In the genomic region with DNA sequence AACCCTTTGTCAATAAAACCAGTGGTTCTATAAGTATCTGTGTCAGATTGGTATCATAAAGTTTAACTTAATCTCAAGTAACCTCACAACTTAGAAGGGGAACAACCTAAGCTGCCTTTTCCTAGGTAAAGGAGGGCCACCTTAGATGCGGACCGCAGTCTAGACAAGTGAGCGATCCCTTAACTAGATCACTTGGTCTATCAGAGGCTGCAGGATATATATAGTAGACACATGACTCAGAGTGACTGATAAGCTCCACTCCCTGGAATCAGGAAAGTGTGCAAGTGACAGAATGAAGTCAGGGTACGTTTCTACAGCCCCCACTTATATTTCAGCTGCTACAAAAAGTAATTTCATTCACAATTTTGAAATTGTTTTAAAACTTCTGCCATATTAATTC, we compare ENCODE assay signal across 2 cellular contexts.
TF ChIP-seq lines count a peak whose summit lies in the region.

No MANE protein-coding gene starts in this region.

TF ChIP-seq in A549, 52 proteins besides CTCF, POLR2A, EP300 and RAD21:
- TF ChIP-seq, protein P1, sequence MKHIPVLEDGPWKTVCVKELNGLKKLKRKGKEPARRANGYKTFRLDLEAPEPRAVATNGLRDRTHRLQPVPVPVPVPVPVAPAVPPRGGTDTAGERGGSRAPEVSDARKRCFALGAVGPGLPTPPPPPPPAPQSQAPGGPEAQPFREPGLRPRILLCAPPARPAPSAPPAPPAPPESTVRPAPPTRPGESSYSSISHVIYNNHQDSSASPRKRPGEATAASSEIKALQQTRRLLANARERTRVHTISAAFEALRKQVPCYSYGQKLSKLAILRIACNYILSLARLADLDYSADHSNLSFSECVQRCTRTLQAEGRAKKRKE (CRISPR knock-in tag; IDR thresholded peaks at IDR 0.05; ENCODE audit: low read depth): no peak
- TF ChIP-seq TFCP2L1 (CRISPR knock-in tag; IDR thresholded peaks at IDR 0.05) (no peak), KDM5A (IDR thresholded peaks at IDR 0.05) (no peak), CBX2 (IDR thresholded peaks at IDR 0.05; ENCODE audit: borderline replicate concordance, low read depth) (no peak), JUNB (IDR thresholded peaks at IDR 0.05) (no peak), HEYL (CRISPR knock-in tag; IDR thresholded peaks at IDR 0.05) (no peak), HOXB5 (CRISPR knock-in tag; IDR thresholded peaks at IDR 0.05) (no peak), NR3C1 (IDR thresholded peaks at IDR 0.05) (no peak), SREBF2 (IDR thresholded peaks at IDR 0.05) (no peak), ZNF302 (CRISPR knock-in tag; IDR thresholded peaks at IDR 0.05) (no peak), KDM1A (IDR thresholded peaks at IDR 0.05; ENCODE audit: low read depth) (no peak), BHLHE40 (IDR thresholded peaks at IDR 0.05; ENCODE audit: low read depth, low read length) (no peak), EHF (CRISPR knock-in tag; IDR thresholded peaks at IDR 0.05) (no peak), HOXA7 (CRISPR knock-in tag; IDR thresholded peaks at IDR 0.05) (no peak), CHD2 (IDR thresholded peaks at IDR 0.05; ENCODE audit: low read length, partially characterized antibody) (no peak), EHMT2 (IDR thresholded peaks at IDR 0.05; ENCODE audit: low read depth) (no peak)
- TF ChIP-seq, protein P2, sequence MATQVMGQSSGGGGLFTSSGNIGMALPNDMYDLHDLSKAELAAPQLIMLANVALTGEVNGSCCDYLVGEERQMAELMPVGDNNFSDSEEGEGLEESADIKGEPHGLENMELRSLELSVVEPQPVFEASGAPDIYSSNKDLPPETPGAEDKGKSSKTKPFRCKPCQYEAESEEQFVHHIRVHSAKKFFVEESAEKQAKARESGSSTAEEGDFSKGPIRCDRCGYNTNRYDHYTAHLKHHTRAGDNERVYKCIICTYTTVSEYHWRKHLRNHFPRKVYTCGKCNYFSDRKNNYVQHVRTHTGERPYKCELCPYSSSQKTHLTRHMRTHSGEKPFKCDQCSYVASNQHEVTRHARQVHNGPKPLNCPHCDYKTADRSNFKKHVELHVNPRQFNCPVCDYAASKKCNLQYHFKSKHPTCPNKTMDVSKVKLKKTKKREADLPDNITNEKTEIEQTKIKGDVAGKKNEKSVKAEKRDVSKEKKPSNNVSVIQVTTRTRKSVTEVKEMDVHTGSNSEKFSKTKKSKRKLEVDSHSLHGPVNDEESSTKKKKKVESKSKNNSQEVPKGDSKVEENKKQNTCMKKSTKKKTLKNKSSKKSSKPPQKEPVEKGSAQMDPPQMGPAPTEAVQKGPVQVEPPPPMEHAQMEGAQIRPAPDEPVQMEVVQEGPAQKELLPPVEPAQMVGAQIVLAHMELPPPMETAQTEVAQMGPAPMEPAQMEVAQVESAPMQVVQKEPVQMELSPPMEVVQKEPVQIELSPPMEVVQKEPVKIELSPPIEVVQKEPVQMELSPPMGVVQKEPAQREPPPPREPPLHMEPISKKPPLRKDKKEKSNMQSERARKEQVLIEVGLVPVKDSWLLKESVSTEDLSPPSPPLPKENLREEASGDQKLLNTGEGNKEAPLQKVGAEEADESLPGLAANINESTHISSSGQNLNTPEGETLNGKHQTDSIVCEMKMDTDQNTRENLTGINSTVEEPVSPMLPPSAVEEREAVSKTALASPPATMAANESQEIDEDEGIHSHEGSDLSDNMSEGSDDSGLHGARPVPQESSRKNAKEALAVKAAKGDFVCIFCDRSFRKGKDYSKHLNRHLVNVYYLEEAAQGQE (IDR thresholded peaks at IDR 0.05): no peak
- TF ChIP-seq, protein P3, sequence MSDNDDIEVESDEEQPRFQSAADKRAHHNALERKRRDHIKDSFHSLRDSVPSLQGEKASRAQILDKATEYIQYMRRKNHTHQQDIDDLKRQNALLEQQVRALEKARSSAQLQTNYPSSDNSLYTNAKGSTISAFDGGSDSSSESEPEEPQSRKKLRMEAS (IDR thresholded peaks at IDR 0.05): no peak

TF ChIP-seq in K562, 482 proteins besides CTCF, POLR2A, EP300 and RAD21 (continues in another document):
- TF ChIP-seq ZNF282 (CRISPR knock-in tag; IDR thresholded peaks at IDR 0.05): no peak
- no peak for TF ChIP-seq NFIC (IDR thresholded peaks at IDR 0.05)
- TF ChIP-seq, protein P4, sequence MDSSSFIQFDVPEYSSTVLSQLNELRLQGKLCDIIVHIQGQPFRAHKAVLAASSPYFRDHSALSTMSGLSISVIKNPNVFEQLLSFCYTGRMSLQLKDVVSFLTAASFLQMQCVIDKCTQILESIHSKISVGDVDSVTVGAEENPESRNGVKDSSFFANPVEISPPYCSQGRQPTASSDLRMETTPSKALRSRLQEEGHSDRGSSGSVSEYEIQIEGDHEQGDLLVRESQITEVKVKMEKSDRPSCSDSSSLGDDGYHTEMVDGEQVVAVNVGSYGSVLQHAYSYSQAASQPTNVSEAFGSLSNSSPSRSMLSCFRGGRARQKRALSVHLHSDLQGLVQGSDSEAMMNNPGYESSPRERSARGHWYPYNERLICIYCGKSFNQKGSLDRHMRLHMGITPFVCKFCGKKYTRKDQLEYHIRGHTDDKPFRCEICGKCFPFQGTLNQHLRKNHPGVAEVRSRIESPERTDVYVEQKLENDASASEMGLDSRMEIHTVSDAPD (CRISPR knock-in tag; IDR thresholded peaks at IDR 0.05): no peak
- TF ChIP-seq YBX1 (IDR thresholded peaks at IDR 0.05): no peak
- peak in 1 of 2 experiments; percentile 73; a peak in 1 of 4 replicates for TF ChIP-seq TBL1XR1 (IDR thresholded peaks at IDR 0.05; ENCODE audit: low read length in 2 of 2)
- TF ChIP-seq LCOR (CRISPR knock-in tag; IDR thresholded peaks at IDR 0.05): no peak
- no peak for TF ChIP-seq CTBP1 (IDR thresholded peaks at IDR 0.05; ENCODE audit: borderline replicate concordance)
- peak; percentile 69 for TF ChIP-seq DPF2 (IDR thresholded peaks at IDR 0.05)
- TF ChIP-seq BHLHE40 (IDR thresholded peaks at IDR 0.05; ENCODE audit: low read length): peak; percentile 54
- TF ChIP-seq NFRKB (IDR thresholded peaks at IDR 0.05; ENCODE audit: low read depth): no peak
- TF ChIP-seq HDAC8 (tag; IDR thresholded peaks at IDR 0.05): no peak
- no peak for TF ChIP-seq PPARD (CRISPR knock-in tag; IDR thresholded peaks at IDR 0.05)
- TF ChIP-seq PCBP1 (IDR thresholded peaks at IDR 0.05; ENCODE audit: low read depth, low read length, poor library complexity, severe bottlenecking): no peak
- no peak for TF ChIP-seq SAFB2 (IDR thresholded peaks at IDR 0.05; ENCODE audit: borderline replicate concordance, low read depth, low read length, severe bottlenecking)
- TF ChIP-seq, protein P5, sequence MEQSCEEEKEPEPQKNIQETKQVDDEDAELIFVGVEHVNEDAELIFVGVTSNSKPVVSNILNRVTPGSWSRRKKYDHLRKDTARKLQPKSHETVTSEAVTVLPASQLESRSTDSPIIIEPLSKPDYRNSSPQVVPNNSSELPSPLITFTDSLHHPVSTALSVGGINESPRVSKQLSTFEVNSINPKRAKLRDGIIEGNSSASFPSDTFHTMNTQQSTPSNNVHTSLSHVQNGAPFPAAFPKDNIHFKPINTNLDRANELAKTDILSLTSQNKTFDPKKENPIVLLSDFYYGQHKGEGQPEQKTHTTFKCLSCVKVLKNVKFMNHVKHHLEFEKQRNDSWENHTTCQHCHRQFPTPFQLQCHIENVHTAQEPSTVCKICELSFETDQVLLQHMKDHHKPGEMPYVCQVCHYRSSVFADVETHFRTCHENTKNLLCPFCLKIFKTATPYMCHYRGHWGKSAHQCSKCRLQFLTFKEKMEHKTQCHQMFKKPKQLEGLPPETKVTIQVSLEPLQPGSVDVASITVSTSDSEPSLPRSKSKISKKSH (CRISPR knock-in tag; IDR thresholded peaks at IDR 0.05): no peak
- TF ChIP-seq, protein P6, sequence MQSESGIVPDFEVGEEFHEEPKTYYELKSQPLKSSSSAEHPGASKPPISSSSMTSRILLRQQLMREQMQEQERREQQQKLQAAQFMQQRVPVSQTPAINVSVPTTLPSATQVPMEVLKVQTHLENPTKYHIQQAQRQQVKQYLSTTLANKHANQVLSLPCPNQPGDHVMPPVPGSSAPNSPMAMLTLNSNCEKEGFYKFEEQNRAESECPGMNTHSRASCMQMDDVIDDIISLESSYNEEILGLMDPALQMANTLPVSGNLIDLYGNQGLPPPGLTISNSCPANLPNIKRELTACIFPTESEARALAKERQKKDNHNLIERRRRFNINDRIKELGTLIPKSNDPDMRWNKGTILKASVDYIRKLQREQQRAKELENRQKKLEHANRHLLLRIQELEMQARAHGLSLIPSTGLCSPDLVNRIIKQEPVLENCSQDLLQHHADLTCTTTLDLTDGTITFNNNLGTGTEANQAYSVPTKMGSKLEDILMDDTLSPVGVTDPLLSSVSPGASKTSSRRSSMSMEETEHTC (IDR thresholded peaks at IDR 0.05): no peak
- no peak for TF ChIP-seq NCOA4 (IDR thresholded peaks at IDR 0.05; ENCODE audit: partially characterized antibody)
- TF ChIP-seq SUPT5H (IDR thresholded peaks at IDR 0.05): no peak
- peak; percentile 72 for TF ChIP-seq ARID1B (IDR thresholded peaks at IDR 0.05)
- TF ChIP-seq, protein P7, sequence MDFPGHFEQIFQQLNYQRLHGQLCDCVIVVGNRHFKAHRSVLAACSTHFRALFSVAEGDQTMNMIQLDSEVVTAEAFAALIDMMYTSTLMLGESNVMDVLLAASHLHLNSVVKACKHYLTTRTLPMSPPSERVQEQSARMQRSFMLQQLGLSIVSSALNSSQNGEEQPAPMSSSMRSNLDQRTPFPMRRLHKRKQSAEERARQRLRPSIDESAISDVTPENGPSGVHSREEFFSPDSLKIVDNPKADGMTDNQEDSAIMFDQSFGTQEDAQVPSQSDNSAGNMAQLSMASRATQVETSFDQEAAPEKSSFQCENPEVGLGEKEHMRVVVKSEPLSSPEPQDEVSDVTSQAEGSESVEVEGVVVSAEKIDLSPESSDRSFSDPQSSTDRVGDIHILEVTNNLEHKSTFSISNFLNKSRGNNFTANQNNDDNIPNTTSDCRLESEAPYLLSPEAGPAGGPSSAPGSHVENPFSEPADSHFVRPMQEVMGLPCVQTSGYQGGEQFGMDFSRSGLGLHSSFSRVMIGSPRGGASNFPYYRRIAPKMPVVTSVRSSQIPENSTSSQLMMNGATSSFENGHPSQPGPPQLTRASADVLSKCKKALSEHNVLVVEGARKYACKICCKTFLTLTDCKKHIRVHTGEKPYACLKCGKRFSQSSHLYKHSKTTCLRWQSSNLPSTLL (IDR thresholded peaks at IDR 0.05): peak; percentile 94
- TF ChIP-seq SAFB (IDR thresholded peaks at IDR 0.05; ENCODE audit: borderline replicate concordance, low read depth, low read length): no peak
- peak; percentile 65 for TF ChIP-seq NCOR1 (IDR thresholded peaks at IDR 0.05)
- no peak for TF ChIP-seq ZEB2 (IDR thresholded peaks at IDR 0.05)
- TF ChIP-seq, protein P8, sequence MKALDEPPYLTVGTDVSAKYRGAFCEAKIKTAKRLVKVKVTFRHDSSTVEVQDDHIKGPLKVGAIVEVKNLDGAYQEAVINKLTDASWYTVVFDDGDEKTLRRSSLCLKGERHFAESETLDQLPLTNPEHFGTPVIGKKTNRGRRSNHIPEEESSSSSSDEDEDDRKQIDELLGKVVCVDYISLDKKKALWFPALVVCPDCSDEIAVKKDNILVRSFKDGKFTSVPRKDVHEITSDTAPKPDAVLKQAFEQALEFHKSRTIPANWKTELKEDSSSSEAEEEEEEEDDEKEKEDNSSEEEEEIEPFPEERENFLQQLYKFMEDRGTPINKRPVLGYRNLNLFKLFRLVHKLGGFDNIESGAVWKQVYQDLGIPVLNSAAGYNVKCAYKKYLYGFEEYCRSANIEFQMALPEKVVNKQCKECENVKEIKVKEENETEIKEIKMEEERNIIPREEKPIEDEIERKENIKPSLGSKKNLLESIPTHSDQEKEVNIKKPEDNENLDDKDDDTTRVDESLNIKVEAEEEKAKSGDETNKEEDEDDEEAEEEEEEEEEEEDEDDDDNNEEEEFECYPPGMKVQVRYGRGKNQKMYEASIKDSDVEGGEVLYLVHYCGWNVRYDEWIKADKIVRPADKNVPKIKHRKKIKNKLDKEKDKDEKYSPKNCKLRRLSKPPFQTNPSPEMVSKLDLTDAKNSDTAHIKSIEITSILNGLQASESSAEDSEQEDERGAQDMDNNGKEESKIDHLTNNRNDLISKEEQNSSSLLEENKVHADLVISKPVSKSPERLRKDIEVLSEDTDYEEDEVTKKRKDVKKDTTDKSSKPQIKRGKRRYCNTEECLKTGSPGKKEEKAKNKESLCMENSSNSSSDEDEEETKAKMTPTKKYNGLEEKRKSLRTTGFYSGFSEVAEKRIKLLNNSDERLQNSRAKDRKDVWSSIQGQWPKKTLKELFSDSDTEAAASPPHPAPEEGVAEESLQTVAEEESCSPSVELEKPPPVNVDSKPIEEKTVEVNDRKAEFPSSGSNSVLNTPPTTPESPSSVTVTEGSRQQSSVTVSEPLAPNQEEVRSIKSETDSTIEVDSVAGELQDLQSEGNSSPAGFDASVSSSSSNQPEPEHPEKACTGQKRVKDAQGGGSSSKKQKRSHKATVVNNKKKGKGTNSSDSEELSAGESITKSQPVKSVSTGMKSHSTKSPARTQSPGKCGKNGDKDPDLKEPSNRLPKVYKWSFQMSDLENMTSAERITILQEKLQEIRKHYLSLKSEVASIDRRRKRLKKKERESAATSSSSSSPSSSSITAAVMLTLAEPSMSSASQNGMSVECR (CRISPR knock-in tag; IDR thresholded peaks at IDR 0.05): no peak
- TF ChIP-seq KHSRP (IDR thresholded peaks at IDR 0.05): no peak
- no peak for TF ChIP-seq CHD4 (IDR thresholded peaks at IDR 0.05; ENCODE audit: insufficient read depth, insufficient replicate concordance, low read depth, low read length, poor library complexity, severe bottlenecking)
- no peak for TF ChIP-seq CBFB (CRISPR knock-in tag; IDR thresholded peaks at IDR 0.05)
- TF ChIP-seq DIDO1 (tag; IDR thresholded peaks at IDR 0.05; ENCODE audit: low read depth): no peak
- TF ChIP-seq, protein P9, sequence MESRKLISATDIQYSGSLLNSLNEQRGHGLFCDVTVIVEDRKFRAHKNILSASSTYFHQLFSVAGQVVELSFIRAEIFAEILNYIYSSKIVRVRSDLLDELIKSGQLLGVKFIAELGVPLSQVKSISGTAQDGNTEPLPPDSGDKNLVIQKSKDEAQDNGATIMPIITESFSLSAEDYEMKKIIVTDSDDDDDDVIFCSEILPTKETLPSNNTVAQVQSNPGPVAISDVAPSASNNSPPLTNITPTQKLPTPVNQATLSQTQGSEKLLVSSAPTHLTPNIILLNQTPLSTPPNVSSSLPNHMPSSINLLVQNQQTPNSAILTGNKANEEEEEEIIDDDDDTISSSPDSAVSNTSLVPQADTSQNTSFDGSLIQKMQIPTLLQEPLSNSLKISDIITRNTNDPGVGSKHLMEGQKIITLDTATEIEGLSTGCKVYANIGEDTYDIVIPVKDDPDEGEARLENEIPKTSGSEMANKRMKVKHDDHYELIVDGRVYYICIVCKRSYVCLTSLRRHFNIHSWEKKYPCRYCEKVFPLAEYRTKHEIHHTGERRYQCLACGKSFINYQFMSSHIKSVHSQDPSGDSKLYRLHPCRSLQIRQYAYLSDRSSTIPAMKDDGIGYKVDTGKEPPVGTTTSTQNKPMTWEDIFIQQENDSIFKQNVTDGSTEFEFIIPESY (CRISPR knock-in tag; IDR thresholded peaks at IDR 0.05): no peak
- TF ChIP-seq JUND (IDR thresholded peaks at IDR 0.05; ENCODE audit: borderline replicate concordance, low read depth, low read length): peak; percentile 86
- peak; percentile 87; the same call in 2 of the 3 replicates for TF ChIP-seq JUND (tag; IDR thresholded peaks at IDR 0.05; ENCODE audit: borderline replicate concordance, low read depth, low read length)
- no peak for TF ChIP-seq SLC30A9 (CRISPR knock-in tag; IDR thresholded peaks at IDR 0.05)
- TF ChIP-seq IFI16 (CRISPR knock-in tag; IDR thresholded peaks at IDR 0.05): no peak
- peak; percentile 86 for TF ChIP-seq FOSL1 (tag; conservative IDR thresholded peaks at IDR 0.05)
- no peak for TF ChIP-seq ZNF24 (IDR thresholded peaks at IDR 0.05)
- TF ChIP-seq HDAC3 (IDR thresholded peaks at IDR 0.05; ENCODE audit: borderline replicate concordance, partially characterized antibody): peak; percentile 60
- TF ChIP-seq CSDE1 (IDR thresholded peaks at IDR 0.05): no peak
- TF ChIP-seq NFE2 (IDR thresholded peaks at IDR 0.05; ENCODE audit: low read depth): peak; percentile 35; the same call in 1 of the 2 replicates
- TF ChIP-seq TEAD2 (tag; IDR thresholded peaks at IDR 0.05): no peak
- TF ChIP-seq CBX5 (IDR thresholded peaks at IDR 0.05; ENCODE audit: borderline replicate concordance, low read depth): no peak
- TF ChIP-seq DACH1 (IDR thresholded peaks at IDR 0.05; ENCODE audit: partially characterized antibody): no peak
